Comparison of ENCODE assay signal across 1 cellular context in the genomic region with DNA sequence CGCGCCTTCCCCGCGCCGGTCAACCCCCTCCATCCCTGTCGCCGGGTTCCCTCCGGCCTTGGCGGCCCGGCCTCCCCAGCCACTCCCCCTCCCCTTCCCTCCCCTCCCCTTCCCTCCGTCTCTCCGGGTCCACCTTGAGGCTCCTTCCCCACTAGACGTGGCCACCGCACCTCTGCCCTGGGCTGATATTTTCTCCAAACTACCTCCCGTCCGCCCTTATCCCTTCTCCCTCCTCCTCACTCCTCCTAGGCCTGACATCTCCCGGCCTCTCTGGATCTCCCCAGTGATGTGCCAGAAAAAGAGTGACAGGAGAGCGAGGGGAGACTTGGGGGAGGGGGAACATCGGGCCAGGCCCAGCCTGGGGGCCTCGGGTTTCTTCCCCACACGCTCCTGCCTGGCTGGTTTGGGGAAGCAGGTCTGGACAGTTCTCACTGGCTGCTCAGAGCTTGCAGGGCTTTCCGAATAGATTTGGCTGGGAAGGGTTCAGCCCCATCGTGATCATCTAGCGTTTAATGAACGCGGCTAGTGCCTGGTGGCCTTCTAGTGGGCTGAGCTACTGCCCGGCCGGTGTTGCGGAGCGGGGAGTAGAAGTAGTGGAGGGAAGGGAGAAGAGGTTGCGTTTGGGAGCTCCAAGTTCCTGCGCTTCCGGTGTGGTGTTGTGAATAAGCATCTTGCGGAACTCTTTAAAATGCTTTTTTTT.
TF ChIP-seq lines count a peak whose summit lies in the region.

No MANE protein-coding gene starts in this region.

TF ChIP-seq in GM23338, 12 proteins besides CTCF, POLR2A, EP300 and RAD21 (continued from another document):
- TF ChIP-seq, protein P1, sequence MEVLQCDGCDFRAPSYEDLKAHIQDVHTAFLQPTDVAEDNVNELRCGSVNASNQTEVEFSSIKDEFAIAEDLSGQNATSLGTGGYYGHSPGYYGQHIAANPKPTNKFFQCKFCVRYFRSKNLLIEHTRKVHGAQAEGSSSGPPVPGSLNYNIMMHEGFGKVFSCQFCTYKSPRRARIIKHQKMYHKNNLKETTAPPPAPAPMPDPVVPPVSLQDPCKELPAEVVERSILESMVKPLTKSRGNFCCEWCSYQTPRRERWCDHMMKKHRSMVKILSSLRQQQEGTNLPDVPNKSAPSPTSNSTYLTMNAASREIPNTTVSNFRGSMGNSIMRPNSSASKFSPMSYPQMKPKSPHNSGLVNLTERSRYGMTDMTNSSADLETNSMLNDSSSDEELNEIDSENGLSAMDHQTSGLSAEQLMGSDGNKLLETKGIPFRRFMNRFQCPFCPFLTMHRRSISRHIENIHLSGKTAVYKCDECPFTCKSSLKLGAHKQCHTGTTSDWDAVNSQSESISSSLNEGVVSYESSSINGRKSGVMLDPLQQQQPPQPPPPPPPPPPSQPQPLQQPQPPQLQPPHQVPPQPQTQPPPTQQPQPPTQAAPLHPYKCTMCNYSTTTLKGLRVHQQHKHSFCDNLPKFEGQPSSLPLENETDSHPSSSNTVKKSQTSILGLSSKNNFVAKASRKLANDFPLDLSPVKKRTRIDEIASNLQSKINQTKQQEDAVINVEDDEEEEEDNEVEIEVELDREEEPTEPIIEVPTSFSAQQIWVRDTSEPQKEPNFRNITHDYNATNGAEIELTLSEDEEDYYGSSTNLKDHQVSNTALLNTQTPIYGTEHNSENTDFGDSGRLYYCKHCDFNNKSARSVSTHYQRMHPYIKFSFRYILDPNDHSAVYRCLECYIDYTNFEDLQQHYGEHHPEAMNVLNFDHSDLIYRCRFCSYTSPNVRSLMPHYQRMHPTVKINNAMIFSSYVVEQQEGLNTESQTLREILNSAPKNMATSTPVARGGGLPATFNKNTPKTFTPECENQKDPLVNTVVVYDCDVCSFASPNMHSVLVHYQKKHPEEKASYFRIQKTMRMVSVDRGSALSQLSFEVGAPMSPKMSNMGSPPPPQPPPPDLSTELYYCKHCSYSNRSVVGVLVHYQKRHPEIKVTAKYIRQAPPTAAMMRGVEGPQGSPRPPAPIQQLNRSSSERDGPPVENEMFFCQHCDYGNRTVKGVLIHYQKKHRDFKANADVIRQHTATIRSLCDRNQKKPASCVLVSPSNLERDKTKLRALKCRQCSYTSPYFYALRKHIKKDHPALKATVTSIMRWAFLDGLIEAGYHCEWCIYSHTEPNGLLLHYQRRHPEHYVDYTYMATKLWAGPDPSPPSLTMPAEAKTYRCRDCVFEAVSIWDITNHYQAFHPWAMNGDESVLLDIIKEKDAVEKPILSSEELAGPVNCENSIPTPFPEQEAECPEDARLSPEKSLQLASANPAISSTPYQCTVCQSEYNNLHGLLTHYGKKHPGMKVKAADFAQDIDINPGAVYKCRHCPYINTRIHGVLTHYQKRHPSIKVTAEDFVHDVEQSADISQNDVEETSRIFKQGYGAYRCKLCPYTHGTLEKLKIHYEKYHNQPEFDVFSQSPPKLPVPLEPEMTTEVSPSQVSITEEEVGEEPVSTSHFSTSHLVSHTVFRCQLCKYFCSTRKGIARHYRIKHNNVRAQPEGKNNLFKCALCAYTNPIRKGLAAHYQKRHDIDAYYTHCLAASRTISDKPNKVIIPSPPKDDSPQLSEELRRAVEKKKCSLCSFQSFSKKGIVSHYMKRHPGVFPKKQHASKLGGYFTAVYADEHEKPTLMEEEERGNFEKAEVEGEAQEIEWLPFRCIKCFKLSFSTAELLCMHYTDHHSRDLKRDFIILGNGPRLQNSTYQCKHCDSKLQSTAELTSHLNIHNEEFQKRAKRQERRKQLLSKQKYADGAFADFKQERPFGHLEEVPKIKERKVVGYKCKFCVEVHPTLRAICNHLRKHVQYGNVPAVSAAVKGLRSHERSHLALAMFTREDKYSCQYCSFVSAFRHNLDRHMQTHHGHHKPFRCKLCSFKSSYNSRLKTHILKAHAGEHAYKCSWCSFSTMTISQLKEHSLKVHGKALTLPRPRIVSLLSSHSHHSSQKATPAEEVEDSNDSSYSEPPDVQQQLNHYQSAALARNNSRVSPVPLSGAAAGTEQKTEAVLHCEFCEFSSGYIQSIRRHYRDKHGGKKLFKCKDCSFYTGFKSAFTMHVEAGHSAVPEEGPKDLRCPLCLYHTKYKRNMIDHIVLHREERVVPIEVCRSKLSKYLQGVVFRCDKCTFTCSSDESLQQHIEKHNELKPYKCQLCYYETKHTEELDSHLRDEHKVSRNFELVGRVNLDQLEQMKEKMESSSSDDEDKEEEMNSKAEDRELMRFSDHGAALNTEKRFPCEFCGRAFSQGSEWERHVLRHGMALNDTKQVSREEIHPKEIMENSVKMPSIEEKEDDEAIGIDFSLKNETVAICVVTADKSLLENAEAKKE (CRISPR knock-in tag; IDR thresholded peaks at IDR 0.05), result no peak
- TF ChIP-seq NANOG (IDR thresholded peaks at IDR 0.05; ENCODE audit: borderline replicate concordance), result no peak
- TF ChIP-seq ZNF331 (CRISPR knock-in tag; IDR thresholded peaks at IDR 0.05; ENCODE audit: low read depth), result no peak
- TF ChIP-seq, protein P2, sequence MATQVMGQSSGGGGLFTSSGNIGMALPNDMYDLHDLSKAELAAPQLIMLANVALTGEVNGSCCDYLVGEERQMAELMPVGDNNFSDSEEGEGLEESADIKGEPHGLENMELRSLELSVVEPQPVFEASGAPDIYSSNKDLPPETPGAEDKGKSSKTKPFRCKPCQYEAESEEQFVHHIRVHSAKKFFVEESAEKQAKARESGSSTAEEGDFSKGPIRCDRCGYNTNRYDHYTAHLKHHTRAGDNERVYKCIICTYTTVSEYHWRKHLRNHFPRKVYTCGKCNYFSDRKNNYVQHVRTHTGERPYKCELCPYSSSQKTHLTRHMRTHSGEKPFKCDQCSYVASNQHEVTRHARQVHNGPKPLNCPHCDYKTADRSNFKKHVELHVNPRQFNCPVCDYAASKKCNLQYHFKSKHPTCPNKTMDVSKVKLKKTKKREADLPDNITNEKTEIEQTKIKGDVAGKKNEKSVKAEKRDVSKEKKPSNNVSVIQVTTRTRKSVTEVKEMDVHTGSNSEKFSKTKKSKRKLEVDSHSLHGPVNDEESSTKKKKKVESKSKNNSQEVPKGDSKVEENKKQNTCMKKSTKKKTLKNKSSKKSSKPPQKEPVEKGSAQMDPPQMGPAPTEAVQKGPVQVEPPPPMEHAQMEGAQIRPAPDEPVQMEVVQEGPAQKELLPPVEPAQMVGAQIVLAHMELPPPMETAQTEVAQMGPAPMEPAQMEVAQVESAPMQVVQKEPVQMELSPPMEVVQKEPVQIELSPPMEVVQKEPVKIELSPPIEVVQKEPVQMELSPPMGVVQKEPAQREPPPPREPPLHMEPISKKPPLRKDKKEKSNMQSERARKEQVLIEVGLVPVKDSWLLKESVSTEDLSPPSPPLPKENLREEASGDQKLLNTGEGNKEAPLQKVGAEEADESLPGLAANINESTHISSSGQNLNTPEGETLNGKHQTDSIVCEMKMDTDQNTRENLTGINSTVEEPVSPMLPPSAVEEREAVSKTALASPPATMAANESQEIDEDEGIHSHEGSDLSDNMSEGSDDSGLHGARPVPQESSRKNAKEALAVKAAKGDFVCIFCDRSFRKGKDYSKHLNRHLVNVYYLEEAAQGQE (IDR thresholded peaks at IDR 0.05; ENCODE audit: unreplicated experiment), result no peak
- TF ChIP-seq POLR2AphosphoS5 (IDR thresholded peaks at IDR 0.05; ENCODE audit: low read depth), result no peak
- no peak for TF ChIP-seq ZNF114 (CRISPR knock-in tag; IDR thresholded peaks at IDR 0.05)
- no peak for TF ChIP-seq EZH2phosphoT487 (IDR thresholded peaks at IDR 0.05; ENCODE audit: unreplicated experiment)
- TF ChIP-seq, protein P3, sequence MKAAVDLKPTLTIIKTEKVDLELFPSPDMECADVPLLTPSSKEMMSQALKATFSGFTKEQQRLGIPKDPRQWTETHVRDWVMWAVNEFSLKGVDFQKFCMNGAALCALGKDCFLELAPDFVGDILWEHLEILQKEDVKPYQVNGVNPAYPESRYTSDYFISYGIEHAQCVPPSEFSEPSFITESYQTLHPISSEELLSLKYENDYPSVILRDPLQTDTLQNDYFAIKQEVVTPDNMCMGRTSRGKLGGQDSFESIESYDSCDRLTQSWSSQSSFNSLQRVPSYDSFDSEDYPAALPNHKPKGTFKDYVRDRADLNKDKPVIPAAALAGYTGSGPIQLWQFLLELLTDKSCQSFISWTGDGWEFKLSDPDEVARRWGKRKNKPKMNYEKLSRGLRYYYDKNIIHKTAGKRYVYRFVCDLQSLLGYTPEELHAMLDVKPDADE (IDR thresholded peaks at IDR 0.05), result no peak
